30 cellular contexts compared by ENCODE assay signal in the genomic region with DNA sequence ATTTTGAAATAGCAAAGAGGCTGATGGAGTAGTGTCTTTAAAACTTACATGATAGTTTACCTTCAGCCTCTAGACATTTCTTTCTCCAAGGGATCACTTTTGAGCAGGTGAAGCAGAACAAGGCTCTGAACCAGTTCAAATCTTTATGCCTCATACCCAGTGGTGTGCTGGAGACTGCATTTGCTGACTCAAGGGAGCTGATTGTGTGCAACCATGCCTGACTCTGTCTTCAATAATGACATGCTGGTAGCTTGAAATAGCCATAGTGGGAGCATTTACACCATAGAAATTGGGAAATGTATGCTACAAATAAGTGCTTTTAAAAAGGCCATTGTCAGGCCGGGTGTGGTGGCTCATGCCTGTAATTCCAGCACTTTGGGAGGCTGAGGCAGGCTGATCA.
"Had no signal": no experiment of that assay in that cellular context is flagged by ENCODE, and none has a peak within 500 bp of the region (broad histone marks: within the 10 kb centered on the region; RNA-seq: fewer than 3 reads in every experiment).

No MANE protein-coding gene starts in this region.

- DNase-seq: activated CD4-positive, alpha-beta T cell treated with anti-CD3 and anti-CD28 coated beads for 36 hours; activated CD4-positive, alpha-beta T cell treated with anti-CD3 and anti-CD28 coated beads, Interleukin-2, amount 10 ng/mL, durations not matched to agents 7 days and 5 days; activated CD4-positive, alpha-beta T cell treated with anti-CD3 and anti-CD28 coated beads, Interleukin-2, amount 50 U/mL, for 48 hours; activated CD8-positive, alpha-beta memory T cell treated with anti-CD3 and anti-CD28 coated beads, Interleukin-2, amount 50 U/mL, for 4 hours; activated CD8-positive, alpha-beta T cell treated with anti-CD3 and anti-CD28 coated beads, Interleukin-2, amount 10 ng/mL, durations not matched to agents 7 days and 5 days; activated gamma-delta T cell treated with Interleukin-2 at 50 U/mL for 16 hours; activated naive CD4-positive, alpha-beta T cell treated with anti-CD3 and anti-CD28 coated beads for 36 hours; activated T-cell treated with anti-CD3 and anti-CD28 coated beads for 4 hours; activated T-cell treated with anti-CD3 and anti-CD28 coated beads, Interleukin-2, amount 50 U/mL, for 4 hours; adrenal gland; body of pancreas; MM.1S; MV-4-11; NCI-H1092; NCI-H1436 treated with DMSO at 0.1 percent for 48 hours; NCI-H1694 treated with DMSO at 0.1 percent for 48 hours; NCI-H2029; NCI-H345; NCI-H524 treated with DMSO at 0.1 percent for 48 hours; SHP77; SJCRH30; T1000 had no signal

- H3K27me3 ChIP-seq: adrenal gland, body of pancreas, breast epithelium, SJCRH30 had no signal

- ATAC-seq: activated CD4-positive, alpha-beta T cell treated with anti-CD3 and anti-CD28 coated beads for 36 hours; activated CD4-positive, CD25-positive, alpha-beta regulatory T cell treated with anti-CD3 and anti-CD28 coated beads, Interleukin-2, amount 50 U/mL, for 24 hours; activated CD8-positive, alpha-beta T cell treated with anti-CD3 and anti-CD28 coated beads, Interleukin-2, amount 10 ng/mL, durations not matched to agents 7 days and 5 days; activated naive CD4-positive, alpha-beta T cell treated with anti-CD3 and anti-CD28 coated beads, Interleukin-2, amount 50 U/mL, for 72 hours; activated T-cell treated with anti-CD3 and anti-CD28 coated beads, Interleukin-2, amount 50 U/mL, for 4 hours; body of pancreas; Panc1; WTC11 had no signal

- H3K9ac ChIP-seq: KMS-11 had no signal

- H3K9me3 Mint-ChIP-seq: activated CD4-positive, alpha-beta T cell treated with anti-CD3 and anti-CD28 coated beads, Interleukin-2, amount 10 ng/mL, durations not matched to agents 7 days and 5 days; activated naive CD4-positive, alpha-beta T cell treated with anti-CD3 and anti-CD28 coated beads for 36 hours; activated naive CD4-positive, alpha-beta T cell treated with anti-CD3 and anti-CD28 coated beads, Interleukin-2, amount 50 U/mL, for 72 hours; activated T-cell treated with anti-CD3 and anti-CD28 coated beads, Interleukin-2, amount 50 U/mL, for 4 hours; activated T-helper 1 cell treated with anti-CD3 and anti-CD28 coated beads, Interleukin-12 subunit alpha, Interleukin-12 subunit beta, Interleukin-2, Interleukin-4 antibody, amounts not matched to agents 30 ng/mL and 10 ng/mL and 1 ng/mL, durations not matched to agents 14 hours and 24 hours and 36 hours had no signal

- H3K4me2 ChIP-seq: KMS-11 had no signal

- H3K36me3 Mint-ChIP-seq: activated naive CD4-positive, alpha-beta T cell treated with anti-CD3 and anti-CD28 coated beads, Interleukin-2, amount 50 U/mL, for 72 hours; WTC11 had no signal

- H3K4me1 Mint-ChIP-seq: activated CD4-positive, alpha-beta T cell treated with anti-CD3 and anti-CD28 coated beads for 36 hours; activated CD4-positive, alpha-beta T cell treated with anti-CD3 and anti-CD28 coated beads, Interleukin-2, amount 10 ng/mL, durations not matched to agents 7 days and 5 days had no signal

- H3K36me3 ChIP-seq: adrenal gland, breast epithelium, SJCRH30 had no signal

- H3K4me3 Mint-ChIP-seq: activated CD4-positive, alpha-beta T cell treated with anti-CD3 and anti-CD28 coated beads for 36 hours; activated CD4-positive, alpha-beta T cell treated with anti-CD3 and anti-CD28 coated beads, Interleukin-2, amount 10 ng/mL, durations not matched to agents 7 days and 5 days; activated CD8-positive, alpha-beta T cell treated with anti-CD3 and anti-CD28 coated beads, Interleukin-2, amount 10 ng/mL, durations not matched to agents 7 days and 5 days; activated naive CD4-positive, alpha-beta T cell treated with anti-CD3 and anti-CD28 coated beads for 36 hours; activated T-cell treated with anti-CD3 and anti-CD28 coated beads, Interleukin-2, amount 50 U/mL, for 4 hours; activated T-helper 1 cell treated with anti-CD3 and anti-CD28 coated beads, Interleukin-12 subunit alpha, Interleukin-12 subunit beta, Interleukin-2, Interleukin-4 antibody, amounts not matched to agents 30 ng/mL and 10 ng/mL and 1 ng/mL, durations not matched to agents 14 hours and 24 hours and 36 hours; WTC11 had no signal

- H3K9me3 ChIP-seq: adrenal gland, body of pancreas, breast epithelium, SJCRH30 had no signal

- H3K27me3 Mint-ChIP-seq: activated CD4-positive, alpha-beta T cell treated with anti-CD3 and anti-CD28 coated beads for 36 hours; activated CD4-positive, alpha-beta T cell treated with anti-CD3 and anti-CD28 coated beads, Interleukin-2, amount 10 ng/mL, durations not matched to agents 7 days and 5 days had no signal

- H3K4me3 ChIP-seq: adrenal gland, body of pancreas, breast epithelium, SJCRH30, SK-N-MC had no signal

- H3K4me1 ChIP-seq: adrenal gland, breast epithelium, SJCRH30 had no signal

- H3K27ac ChIP-seq: adrenal gland, body of pancreas, breast epithelium, KMS-11, SJCRH30, SK-N-MC had no signal

- H3K27ac Mint-ChIP-seq: activated CD4-positive, alpha-beta T cell treated with anti-CD3 and anti-CD28 coated beads for 36 hours; activated CD4-positive, alpha-beta T cell treated with anti-CD3 and anti-CD28 coated beads, Interleukin-2, amount 10 ng/mL, durations not matched to agents 7 days and 5 days; activated CD8-positive, alpha-beta T cell treated with anti-CD3 and anti-CD28 coated beads, Interleukin-2, amount 10 ng/mL, durations not matched to agents 7 days and 5 days; activated naive CD4-positive, alpha-beta T cell treated with anti-CD3 and anti-CD28 coated beads for 36 hours; activated naive CD4-positive, alpha-beta T cell treated with anti-CD3 and anti-CD28 coated beads, Interleukin-2, amount 50 U/mL, for 72 hours; activated T-helper 1 cell treated with anti-CD3 and anti-CD28 coated beads, Interleukin-12 subunit alpha, Interleukin-12 subunit beta, Interleukin-2, Interleukin-4 antibody, amounts not matched to agents 30 ng/mL and 10 ng/mL and 1 ng/mL, durations not matched to agents 14 hours and 24 hours and 36 hours had no signal
